8 cellular contexts compared by ENCODE assay signal in genomic region chr18:21112140-21112473, GRCh38. TPM values are rescaled to one million over a fixed set of nuclear protein-coding genes. Genes with fewer than 3 reads are reported as not detected.
DNase-seq lines count a peak whose midpoint lies in the region; ATAC-seq and TF ChIP-seq lines count a peak whose summit lies in the region.

No MANE protein-coding gene starts in this region.

- H3K9me3 ChIP-seq in MG63, result no peaks in the 10 kb centered on the region
- no peaks in the 10 kb centered on the region for H3K9me3 ChIP-seq in ascending aorta

- H3K4me1 ChIP-seq in ascending aorta, result peaks cover 12 to 21% of the 10 kb centered on the region in 2 donors

- no peak for TF ChIP-seq CTCF in Calu3 (IDR thresholded peaks at IDR 0.05; ENCODE audit: unreplicated experiment)
- TF ChIP-seq CTCF in ascending aorta (IDR thresholded peaks at IDR 0.05), result no peak

- H3K27me3 Mint-ChIP-seq in Calu3 (ENCODE audit: unreplicated experiment), result no peaks in the 10 kb centered on the region

- no peaks in the 10 kb centered on the region for H3K9me3 Mint-ChIP-seq in Calu3 (ENCODE audit: low read depth, unreplicated experiment)

- H3K4me3 ChIP-seq in MG63 (peak overlapping the region; percentile 99), ascending aorta (peak overlapping the region; percentile 95 to 99)

- ATAC-seq in HG03565 (IDR thresholded peaks at IDR 0.05; ENCODE audit: unreplicated experiment), result no peak
- no peak for ATAC-seq in GM18861 (IDR thresholded peaks at IDR 0.05; ENCODE audit: unreplicated experiment)

- H3K27me3 ChIP-seq in MG63 (no peaks in the 10 kb centered on the region), ascending aorta (no peaks in the 10 kb centered on the region)

- peaks cover 9% of the 10 kb centered on the region; the same call in 1 of the 2 replicates for H3K36me3 ChIP-seq in MG63
- H3K36me3 ChIP-seq in ascending aorta, result no peaks in the 10 kb centered on the region

- intact Hi-C loops in Calu3 (cut with micrococcal nuclease; ENCODE audit: unreplicated experiment), result loop anchor here (5.0 kb wide), 4 partner anchors 60 to 140 kb away; no protein-coding TSS in a partner anchor
- intact Hi-C loops in ascending aorta (cut with DNase I), result loop anchor here (2.0 to 10.0 kb wide), 4 partner anchors 23 to 1053 kb away; partner anchors contain the start of gene GATA6

- peaks cover 4% of the 10 kb centered on the region for H3K4me1 Mint-ChIP-seq in Calu3 (ENCODE audit: low read depth, unreplicated experiment)

- H3K4me3 Mint-ChIP-seq in Calu3 (ENCODE audit: low read depth, unreplicated experiment), result no peak overlapping the region

- peak overlapping the region; percentile 24 for H3K27ac Mint-ChIP-seq in Calu3 (ENCODE audit: unreplicated experiment)

- CTCF ChIA-PET in Calu3 (lab: Charles Lee), result interaction anchor here (0.6 to 1.1 kb wide), 4 partner anchors 39 to 315 kb away, joined by 3 to 4 read pairs (median 3); no protein-coding TSS in a partner anchor

- DNase-seq in Calu3 (no peak), MG63 (no peak), ascending aorta (ENCODE audit: low spot score in 2 of 2) (no peak), kidney glomerular epithelial cell (lab: John Stamatoyannopoulos, UW) (peak; percentile 79), DMS53 treated with DMSO at 0.1 percent for 48 hours (lab: John Stamatoyannopoulos, UW; ENCODE audit: unreplicated experiment) (no peak)
- peak; percentile 20 for DNase-seq in stimulated activated CD8-positive, alpha-beta memory T cell treated with anti-CD3 and anti-CD28 coated beads, Interleukin-12 subunit alpha, Interleukin-12 subunit beta, amount 100 ng/mL, for 1 hour (ENCODE audit: low read depth)

- no TSS peak for BruUV-seq in Calu3 (replicated peaks; lab: Mats Ljungman, UMichigan)

- H3K27ac ChIP-seq in ascending aorta, result peak overlapping the region; percentile 98 to 99

- peaks cover 24% of the 10 kb centered on the region for H3K36me3 Mint-ChIP-seq in Calu3 (ENCODE audit: insufficient read depth, unreplicated experiment)

RNA-seq across cellular contexts. Expression of gene ROCK1, which starts 0.5 kb away (rescaled TPM):
- total RNA-seq in Calu3 (2022) (50.9 and 51.9 TPM in 2 replicates), ascending aorta (32.0 TPM)
- total RNA-seq in MG63 (2014; rRNA removed; shearing (Covaris generic); ENCODE audit: low replicate concordance), result 12.4 and 16.4 TPM in 2 replicates

Comparison
In these comparisons a context has a peak if more than half of its experiments do, and no peak if none do; other contexts are left out.
1. DNase-seq: peak in kidney glomerular epithelial cell (single experiment) and stimulated activated CD8-positive, alpha-beta memory T cell treated with anti-CD3 and anti-CD28 coated beads, Interleukin-12 subunit alpha, Interleukin-12 subunit beta, amount 100 ng/mL, for 1 hour (single experiment); none in Calu3 (single experiment), MG63 (single experiment), ascending aorta (0 of 2) and DMS53 treated with DMSO at 0.1 percent for 48 hours (single experiment).